24 cellular contexts compared by ENCODE assay signal in genomic region chr2:42178335-42178734, GRCh38.
"Had no signal": no experiment of that assay in that cellular context is flagged by ENCODE, and none has a peak within 500 bp of the region (broad histone marks: within the 10 kb centered on the region; RNA-seq: fewer than 3 reads in every experiment).

No MANE protein-coding gene starts in this region.

- H3K36me3 ChIP-seq: breast epithelium, colonic mucosa, left lung, pancreas, right atrium auricular region had no signal

- H3K4me1 ChIP-seq: breast epithelium, colonic mucosa, psoas muscle, right atrium auricular region had no signal

- H3K4me2 ChIP-seq: hepatocyte had no signal

- H3K4me3 Mint-ChIP-seq: activated CD4-positive, alpha-beta memory T cell treated with anti-CD3 and anti-CD28 coated beads for 36 hours; activated CD8-positive, alpha-beta memory T cell treated with anti-CD3 and anti-CD28 coated beads, Interleukin-2, amount 10 ng/mL, durations not matched to agents 7 days and 5 days; activated naive CD8-positive, alpha-beta T cell treated with anti-CD3 and anti-CD28 coated beads for 36 hours; central memory CD8-positive, alpha-beta T cell; immature natural killer cell; natural killer cell treated with Interleukin-12 subunit alpha and Interleukin-12 subunit beta and Interleukin-15 and Interleukin-18, amount 100 ng/mL, for 72 hours had no signal

- H2AFZ ChIP-seq: hepatocyte had no signal

- H3K4me3 ChIP-seq: breast epithelium, colonic mucosa, dorsolateral prefrontal cortex, hepatocyte, left lung, lung, pancreas, psoas muscle, right atrium auricular region, stomach, suprapubic skin, tibial nerve had no signal

- H3K27ac Mint-ChIP-seq: activated CD4-positive, alpha-beta memory T cell treated with anti-CD3 and anti-CD28 coated beads for 36 hours; activated CD8-positive, alpha-beta memory T cell treated with anti-CD3 and anti-CD28 coated beads, Interleukin-2, amount 10 ng/mL, durations not matched to agents 7 days and 5 days had no signal

- H3K27ac ChIP-seq: breast epithelium, colonic mucosa, dorsolateral prefrontal cortex, hepatocyte, left lung, pancreas, psoas muscle, right atrium auricular region, stomach, suprapubic skin, tibial nerve had no signal

- H3K27me3 ChIP-seq: breast epithelium, colonic mucosa, dorsolateral prefrontal cortex, hepatocyte, left lung, pancreas, right atrium auricular region, stomach, suprapubic skin, tibial nerve had no signal

- H3K9me3 Mint-ChIP-seq: activated CD4-positive, alpha-beta memory T cell treated with anti-CD3 and anti-CD28 coated beads for 36 hours; central memory CD8-positive, alpha-beta T cell; effector memory CD8-positive, alpha-beta T cell; immature natural killer cell; natural killer cell treated with Interleukin-12 subunit alpha and Interleukin-12 subunit beta and Interleukin-15 and Interleukin-18, amount 100 ng/mL, for 72 hours had no signal

- ATAC-seq: activated CD8-positive, alpha-beta memory T cell treated with anti-CD3 and anti-CD28 coated beads, Interleukin-2, amount 10 ng/mL, durations not matched to agents 7 days and 5 days; effector memory CD8-positive, alpha-beta T cell; esophagus mucosa; left lung; natural killer cell treated with Interleukin-12 subunit alpha and Interleukin-12 subunit beta and Interleukin-15 and Interleukin-18, amount 100 ng/mL, for 72 hours; pancreas; psoas muscle had no signal

- H3K27me3 Mint-ChIP-seq: activated CD4-positive, alpha-beta memory T cell treated with anti-CD3 and anti-CD28 coated beads for 36 hours; activated CD8-positive, alpha-beta memory T cell treated with anti-CD3 and anti-CD28 coated beads, Interleukin-2, amount 10 ng/mL, durations not matched to agents 7 days and 5 days; activated naive CD8-positive, alpha-beta T cell treated with anti-CD3 and anti-CD28 coated beads for 36 hours; central memory CD8-positive, alpha-beta T cell; effector memory CD8-positive, alpha-beta T cell; natural killer cell treated with Interleukin-12 subunit alpha and Interleukin-12 subunit beta and Interleukin-15 and Interleukin-18, amount 100 ng/mL, for 72 hours had no signal

- DNase-seq: activated CD4-positive, alpha-beta memory T cell treated with anti-CD3 and anti-CD28 coated beads for 36 hours; activated CD4-positive, alpha-beta T cell treated with anti-CD3 and anti-CD28 coated beads for 4 hours; activated CD8-positive, alpha-beta memory T cell treated with anti-CD3 and anti-CD28 coated beads, Interleukin-2, amount 10 ng/mL, durations not matched to agents 7 days and 5 days; activated naive CD8-positive, alpha-beta T cell treated with anti-CD3 and anti-CD28 coated beads for 36 hours; colonic mucosa; dorsolateral prefrontal cortex; effector memory CD8-positive, alpha-beta T cell; foreskin melanocyte; immature natural killer cell; left lung; midbrain; pancreas; psoas muscle; stimulated activated CD4-positive, alpha-beta T cell treated with anti-CD3 and anti-CD28 coated beads, Interleukin-4, amount 100 ng/mL, for 24 hours; stomach had no signal
